Comparison of ENCODE assay signal across 8 cellular contexts in the genomic region with DNA sequence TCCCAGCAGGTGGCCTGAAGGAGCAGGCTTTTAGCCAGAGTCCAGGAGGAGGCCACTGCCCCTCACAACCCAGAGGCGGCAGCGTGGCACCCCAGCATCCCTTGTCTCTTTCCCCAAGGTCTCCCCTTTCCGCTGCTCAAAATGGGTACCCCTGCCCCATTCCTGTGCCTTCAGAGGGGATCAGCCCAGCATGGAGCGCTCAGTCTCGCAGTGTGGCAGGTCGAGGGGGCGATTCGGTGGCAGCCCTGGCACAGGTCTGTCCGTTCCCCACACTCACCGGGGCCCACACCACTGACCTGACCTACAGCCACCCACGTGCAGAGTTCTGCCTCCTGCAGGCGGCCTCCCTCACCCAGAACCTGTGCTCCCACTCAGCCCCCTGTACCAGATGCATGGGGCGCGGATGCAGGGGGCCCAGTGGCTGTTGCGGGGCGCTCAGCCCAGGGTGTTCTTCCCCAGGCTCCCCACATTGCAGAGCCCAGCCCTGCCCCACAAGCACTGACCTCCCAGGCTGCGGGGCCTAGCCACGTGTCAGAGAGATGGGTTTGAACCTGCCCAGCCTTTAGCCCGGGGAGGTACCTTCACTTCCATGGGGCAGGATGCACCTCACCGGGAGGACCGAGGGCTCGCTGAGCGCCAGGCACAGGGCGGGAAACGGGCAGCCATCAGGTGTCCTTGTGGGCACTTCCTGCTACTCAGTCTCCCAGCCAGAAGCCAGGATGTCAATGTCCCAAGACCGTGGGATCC. TPM values are rescaled to one million over a fixed set of nuclear protein-coding genes. Genes with fewer than 3 reads are reported as not detected.
DNase-seq lines count a peak whose midpoint lies in the region; ATAC-seq, FAIRE-seq and TF ChIP-seq lines count a peak whose summit lies in the region.

No MANE protein-coding gene starts in this region.

- TF ChIP-seq CTCF in VCaP (conservative IDR thresholded peaks at IDR 0.05), result peak; percentile 65
- peak; percentile 46 for TF ChIP-seq CTCF in cardiac muscle cell (IDR thresholded peaks at IDR 0.05; ENCODE audit: low read depth, low read length)

- peaks cover 8% of the 10 kb centered on the region for H3K4me1 ChIP-seq in cardiac muscle cell (ENCODE audit: low read depth)

- ATAC-seq in HG02571 (IDR thresholded peaks at IDR 0.05; ENCODE audit: unreplicated experiment) (no peak), HG02678 (IDR thresholded peaks at IDR 0.05; ENCODE audit: unreplicated experiment) (no peak)

- peak; percentile 23 for DNase-seq in GM12892 (ENCODE audit: insufficient read length)
- DNase-seq in cardiac muscle cell (ENCODE audit: low read depth in 1 of 2, low spot score in 1 of 2), result peak; percentile 40 to 46
- DNase-seq in stimulated activated CD8-positive, alpha-beta memory T cell treated with anti-CD3 and anti-CD28 coated beads, Interleukin-4, amount 100 ng/mL, for 48 hours, result peak; percentile 48
- DNase-seq in NCI-H446 treated with DMSO at 0.1 percent for 48 hours (lab: John Stamatoyannopoulos, UW), result no peak
- no peak for DNase-seq in activated gamma-delta T cell treated with Interleukin-2 at 50 U/mL for 16 hours

- no peak for FAIRE-seq in GM12892 (lab: Jason Lieb, UNC)

- peak overlapping the region; percentile 97 for H3K27ac ChIP-seq in VCaP
- H3K27ac ChIP-seq in cardiac muscle cell, result peak overlapping the region; percentile 71

- no peak; the same call in 1 of the 2 replicates for TF ChIP-seq POLR2A in GM12892 (IDR thresholded peaks at IDR 0.05; ENCODE audit: low read depth, low read length)

- no peak overlapping the region for H3K4me3 ChIP-seq in cardiac muscle cell

- peaks cover 26% of the 10 kb centered on the region for H3K36me3 ChIP-seq in cardiac muscle cell

- H3K9me3 ChIP-seq in cardiac muscle cell (ENCODE audit: low read depth), result no peaks in the 10 kb centered on the region

- H3K27me3 ChIP-seq in cardiac muscle cell, result no peaks in the 10 kb centered on the region

RNA-seq across cellular contexts. Expression of a gene that starts 41.8 kb away (rescaled TPM):
- polyA plus RNA-seq in GM12892 (2012; ENCODE audit: missing spikeins), result 46.9 TPM
- total RNA-seq in cardiac muscle cell, result 231 and 335 TPM in 2 replicates
- 629 and 743 TPM in 2 replicates for polyA plus RNA-seq in cardiac muscle cell

Comparison
In these comparisons a context has a peak if more than half of its experiments do, and no peak if none do; other contexts are left out.
1. DNase-seq: peak in GM12892 (single experiment), cardiac muscle cell (2 of 2) and stimulated activated CD8-positive, alpha-beta memory T cell treated with anti-CD3 and anti-CD28 coated beads, Interleukin-4, amount 100 ng/mL, for 48 hours (single experiment); none in NCI-H446 treated with DMSO at 0.1 percent for 48 hours (single experiment) and activated gamma-delta T cell treated with Interleukin-2 at 50 U/mL for 16 hours (single experiment).